In genomic region chr22:38479096-38479840, GRCh38 we compare ENCODE assay signal across 1 cellular context.
A peak's percentile ranks its signal among the peaks of the same experiment; 100 is the strongest.
TF ChIP-seq lines count a peak whose summit lies in the region.

No MANE protein-coding gene starts in this region.

TF ChIP-seq in HepG2, 621 proteins besides CTCF, POLR2A, EP300 and RAD21:
- no peak for TF ChIP-seq DPF2 (CRISPR knock-in tag; IDR thresholded peaks at IDR 0.05; ENCODE audit: borderline replicate concordance, low read depth)
- TF ChIP-seq ZC3H4 (CRISPR knock-in tag; IDR thresholded peaks at IDR 0.05; ENCODE audit: borderline replicate concordance), result no peak
- TF ChIP-seq TBX3 (IDR thresholded peaks at IDR 0.05; ENCODE audit: borderline replicate concordance), result no peak
- TF ChIP-seq PRDM15 (CRISPR knock-in tag; IDR thresholded peaks at IDR 0.05), result no peak
- TF ChIP-seq POLR2AphosphoS2 (IDR thresholded peaks at IDR 0.05; ENCODE audit: low read depth, low read length), result 0 out of 2 replicates have a peak, but pooled peaks have one; percentile 35
- TF ChIP-seq PHF20 (CRISPR knock-in tag; IDR thresholded peaks at IDR 0.05), result no peak
- peak; percentile 28 for TF ChIP-seq AGO2 (optimal IDR thresholded peaks at IDR 0.05; ENCODE audit: low read depth, low read length)
- TF ChIP-seq ELF1 (CRISPR knock-in tag; IDR thresholded peaks at IDR 0.05), result no peak
